In genomic region chr6:14196029-14196428, GRCh38 we compare ENCODE assay signal across 9 cellular contexts.
"Had no signal": no experiment of that assay in that cellular context is flagged by ENCODE, and none has a peak within 500 bp of the region (broad histone marks: within the 10 kb centered on the region; RNA-seq: fewer than 3 reads in every experiment).

No MANE protein-coding gene starts in this region.

- H3K9ac ChIP-seq: GM23248 had no signal

- H3K4me3 ChIP-seq: GM23248, HAP-1 had no signal

- H3K27ac ChIP-seq: GM23248, HL-60 had no signal

- ATAC-seq: HCT116 had no signal

- DNase-seq: GM23248, GOT3, H7, HFFc6, KG1 had no signal

- H3K9me3 ChIP-seq: HAP-1 had no signal

- H3K36me3 ChIP-seq: HAP-1 had no signal

- H3K4me1 ChIP-seq: HAP-1 had no signal

- H2AFZ ChIP-seq: GM23248 had no signal

- FAIRE-seq: HTR-8/SVneo had no signal
